ENCODE assay signal across 12 cellular contexts in the genomic region with DNA sequence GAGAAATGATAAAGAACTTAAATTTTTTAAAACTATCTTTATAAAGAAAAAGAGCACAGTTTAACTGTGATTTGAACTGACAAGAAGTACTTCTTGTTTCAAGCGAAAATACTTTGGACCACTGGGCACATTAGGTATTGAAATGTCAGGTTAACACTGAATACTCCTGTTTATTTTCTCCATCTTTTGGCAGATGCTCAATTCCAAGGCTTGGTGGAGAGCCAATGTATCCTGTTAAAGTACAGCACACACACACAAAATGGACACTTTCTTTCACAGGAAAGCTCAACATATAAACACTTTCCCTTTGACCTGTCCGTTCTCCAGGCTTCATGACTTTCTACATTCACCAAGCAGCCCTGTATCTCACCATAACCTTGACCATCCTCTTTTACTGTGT. TPM values are rescaled to one million over a fixed set of nuclear protein-coding genes. Genes with fewer than 3 reads are reported as not detected.
A peak's percentile ranks its signal among the peaks of the same experiment; 100 is the strongest.
DNase-seq lines count a peak whose midpoint lies in the region; ATAC-seq and TF ChIP-seq lines count a peak whose summit lies in the region.
"Had no signal": no experiment of that assay in that cellular context is flagged by ENCODE, and none has a peak within 500 bp of the region (broad histone marks: within the 10 kb centered on the region; RNA-seq: fewer than 3 reads in every experiment).

No MANE protein-coding gene starts in this region.

- H3K27me3 ChIP-seq in muscle layer of duodenum (ENCODE audit: low read depth, low read length) (no peaks in the 10 kb centered on the region), uterus (no peaks in the 10 kb centered on the region)

- DNase-seq in Right ventricle myocardium superior = no peak
- DNase-seq in Right ventricle myocardium inferior (ENCODE audit: missing footprints) = no peak
- peak in 1 of 2 donors; percentile 55 for DNase-seq in uterus
- no peak for DNase-seq in stimulated activated naive CD4-positive, alpha-beta T cell (lab: John Stamatoyannopoulos, UW)
- DNase-seq in activated T-helper 1 cell treated with anti-CD3 and anti-CD28 coated beads, Interleukin-12 subunit alpha, Interleukin-12 subunit beta, Interleukin-2, Interleukin-4 antibody, amounts not matched to agents 30 ng/mL and 10 ng/mL and 1 ng/mL, durations not matched to agents 14 hours and 24 hours and 36 hours (ENCODE audit: low spot score) = no peak
- DNase-seq: ACHN; activated naive CD8-positive, alpha-beta T cell treated with anti-CD3 and anti-CD28 coated beads for 36 hours; small intestine had no signal

- TF ChIP-seq CTCF in uterus (IDR thresholded peaks at IDR 0.05) = no peak

- H3K27me3 Mint-ChIP-seq in dendritic cell treated with granulocyte-macrophage colony-stimulating factor and Interleukin-4, amounts not matched to agents 40 ng/mL and 50 ng/mL, for 4 days = no peaks in the 10 kb centered on the region
- peaks cover 18% of the 10 kb centered on the region for H3K27me3 Mint-ChIP-seq in activated T-helper 1 cell treated with anti-CD3 and anti-CD28 coated beads, Interleukin-12 subunit alpha, Interleukin-12 subunit beta, Interleukin-2, Interleukin-4 antibody, amounts not matched to agents 30 ng/mL and 10 ng/mL and 1 ng/mL, durations not matched to agents 14 hours and 24 hours and 36 hours (ENCODE audit: insufficient read depth)

- H3K9me3 ChIP-seq in muscle layer of duodenum (ENCODE audit: control insufficient read depth in 1 of 2, low read length in 2 of 2) (no peaks in the 10 kb centered on the region), uterus (no peaks in the 10 kb centered on the region)

- H3K36me3 Mint-ChIP-seq in dendritic cell treated with granulocyte-macrophage colony-stimulating factor and Interleukin-4, amounts not matched to agents 40 ng/mL and 50 ng/mL, for 4 days (ENCODE audit: low read depth) = no peaks in the 10 kb centered on the region
- H3K36me3 Mint-ChIP-seq in activated T-helper 1 cell treated with anti-CD3 and anti-CD28 coated beads, Interleukin-12 subunit alpha, Interleukin-12 subunit beta, Interleukin-2, Interleukin-4 antibody, amounts not matched to agents 30 ng/mL and 10 ng/mL and 1 ng/mL, durations not matched to agents 14 hours and 24 hours and 36 hours (ENCODE audit: low read depth) = no peaks in the 10 kb centered on the region
- H3K36me3 Mint-ChIP-seq: activated naive CD8-positive, alpha-beta T cell treated with anti-CD3 and anti-CD28 coated beads for 36 hours; natural killer cell treated with Interleukin-12 subunit alpha and Interleukin-12 subunit beta and Interleukin-15 and Interleukin-18, amount 100 ng/mL, for 72 hours had no signal

- H3K9me3 Mint-ChIP-seq in dendritic cell treated with granulocyte-macrophage colony-stimulating factor and Interleukin-4, amounts not matched to agents 40 ng/mL and 50 ng/mL, for 4 days = no peaks in the 10 kb centered on the region
- H3K9me3 Mint-ChIP-seq in activated T-helper 1 cell treated with anti-CD3 and anti-CD28 coated beads, Interleukin-12 subunit alpha, Interleukin-12 subunit beta, Interleukin-2, Interleukin-4 antibody, amounts not matched to agents 30 ng/mL and 10 ng/mL and 1 ng/mL, durations not matched to agents 14 hours and 24 hours and 36 hours = no peaks in the 10 kb centered on the region
- H3K9me3 Mint-ChIP-seq: activated naive CD8-positive, alpha-beta T cell treated with anti-CD3 and anti-CD28 coated beads for 36 hours; natural killer cell treated with Interleukin-12 subunit alpha and Interleukin-12 subunit beta and Interleukin-15 and Interleukin-18, amount 100 ng/mL, for 72 hours had no signal

- intact Hi-C loops in Right ventricle myocardium superior (cut with DNase I) (no loop called here), Right ventricle myocardium inferior (cut with DNase I) (no loop called here), uterus (cut with DNase I; ENCODE audit: low total_unique reads) (no loop called here)
- intact Hi-C loops in dendritic cell treated with granulocyte-macrophage colony-stimulating factor and Interleukin-4, amounts not matched to agents 40 ng/mL and 50 ng/mL, for 4 days (cut with micrococcal nuclease) = loop anchor here (5.0 kb wide), 2 partner anchors 35 to 40 kb away; no protein-coding TSS in a partner anchor
- intact Hi-C loops in activated T-helper 1 cell treated with anti-CD3 and anti-CD28 coated beads, Interleukin-12 subunit alpha, Interleukin-12 subunit beta, Interleukin-2, Interleukin-4 antibody, amounts not matched to agents 30 ng/mL and 10 ng/mL and 1 ng/mL, durations not matched to agents 14 hours and 24 hours and 36 hours (cut with micrococcal nuclease) = no loop called here

- H3K36me3 ChIP-seq in muscle layer of duodenum (ENCODE audit: control insufficient read depth in 1 of 2, insufficient read depth in 2 of 2, low read length in 2 of 2) (no peaks in the 10 kb centered on the region), uterus (no peaks in the 10 kb centered on the region)

- H3K4me3 ChIP-seq in muscle layer of duodenum (ENCODE audit: low read depth in 1 of 2, low read length in 2 of 2) = no peak overlapping the region
- no peak overlapping the region for H3K4me3 ChIP-seq in uterus

- H3K27ac ChIP-seq in muscle layer of duodenum (ENCODE audit: low read length) = peak overlapping the region; percentile 60
- peak overlapping the region; percentile 55 to 66 for H3K27ac ChIP-seq in uterus

- H3K4me1 ChIP-seq in muscle layer of duodenum (ENCODE audit: control insufficient read depth in 1 of 2, insufficient read depth in 2 of 2, low read length in 2 of 2) (peaks cover 7 to 19% of the 10 kb centered on the region in 2 donors), uterus (peaks cover 0 to 6% of the 10 kb centered on the region in 2 donors)

- H3K27ac Mint-ChIP-seq in dendritic cell treated with granulocyte-macrophage colony-stimulating factor and Interleukin-4, amounts not matched to agents 40 ng/mL and 50 ng/mL, for 4 days = peak overlapping the region; percentile 98
- no peak overlapping the region for H3K27ac Mint-ChIP-seq in activated T-helper 1 cell treated with anti-CD3 and anti-CD28 coated beads, Interleukin-12 subunit alpha, Interleukin-12 subunit beta, Interleukin-2, Interleukin-4 antibody, amounts not matched to agents 30 ng/mL and 10 ng/mL and 1 ng/mL, durations not matched to agents 14 hours and 24 hours and 36 hours
- H3K27ac Mint-ChIP-seq: activated naive CD8-positive, alpha-beta T cell treated with anti-CD3 and anti-CD28 coated beads for 36 hours; natural killer cell treated with Interleukin-12 subunit alpha and Interleukin-12 subunit beta and Interleukin-15 and Interleukin-18, amount 100 ng/mL, for 72 hours had no signal

- ATAC-seq in Right ventricle myocardium superior (ENCODE audit: poor library complexity) (peak; percentile 13), Right ventricle myocardium inferior (no peak), GM18867 (IDR thresholded peaks at IDR 0.05; ENCODE audit: unreplicated experiment) (no peak)
- ATAC-seq: natural killer cell treated with Interleukin-12 subunit alpha and Interleukin-12 subunit beta and Interleukin-15 and Interleukin-18, amount 100 ng/mL, for 72 hours had no signal

- peaks cover 50% of the 10 kb centered on the region for H3K4me1 Mint-ChIP-seq in dendritic cell treated with granulocyte-macrophage colony-stimulating factor and Interleukin-4, amounts not matched to agents 40 ng/mL and 50 ng/mL, for 4 days (ENCODE audit: low read depth)
- H3K4me1 Mint-ChIP-seq in activated T-helper 1 cell treated with anti-CD3 and anti-CD28 coated beads, Interleukin-12 subunit alpha, Interleukin-12 subunit beta, Interleukin-2, Interleukin-4 antibody, amounts not matched to agents 30 ng/mL and 10 ng/mL and 1 ng/mL, durations not matched to agents 14 hours and 24 hours and 36 hours (ENCODE audit: low read depth) = peaks cover 5% of the 10 kb centered on the region
- H3K4me1 Mint-ChIP-seq: activated naive CD8-positive, alpha-beta T cell treated with anti-CD3 and anti-CD28 coated beads for 36 hours had no signal

- H3K4me3 Mint-ChIP-seq in dendritic cell treated with granulocyte-macrophage colony-stimulating factor and Interleukin-4, amounts not matched to agents 40 ng/mL and 50 ng/mL, for 4 days = peak overlapping the region; percentile 69
- H3K4me3 Mint-ChIP-seq in activated T-helper 1 cell treated with anti-CD3 and anti-CD28 coated beads, Interleukin-12 subunit alpha, Interleukin-12 subunit beta, Interleukin-2, Interleukin-4 antibody, amounts not matched to agents 30 ng/mL and 10 ng/mL and 1 ng/mL, durations not matched to agents 14 hours and 24 hours and 36 hours = no peak overlapping the region
- H3K4me3 Mint-ChIP-seq: activated naive CD8-positive, alpha-beta T cell treated with anti-CD3 and anti-CD28 coated beads for 36 hours; natural killer cell treated with Interleukin-12 subunit alpha and Interleukin-12 subunit beta and Interleukin-15 and Interleukin-18, amount 100 ng/mL, for 72 hours had no signal

- TF ChIP-seq POLR2A in uterus (IDR thresholded peaks at IDR 0.05) = no peak

RNA-seq across cellular contexts. Expression of a gene that starts 32.6 kb away (rescaled TPM):
- total RNA-seq in Right ventricle myocardium superior (35.3 TPM), Right ventricle myocardium inferior (41.2 TPM), uterus (100 to 1,000 TPM; 100 to 359 (median 220) TPM)
- total RNA-seq in activated T-helper 1 cell treated with anti-CD3 and anti-CD28 coated beads, Interleukin-12 subunit alpha, Interleukin-12 subunit beta, Interleukin-2, Interleukin-4 antibody, amounts not matched to agents 30 ng/mL and 10 ng/mL and 1 ng/mL, durations not matched to agents 14 hours and 24 hours and 36 hours = 95.8 and 103 TPM in 2 replicates
